10 cellular contexts compared by ENCODE assay signal in the genomic region with DNA sequence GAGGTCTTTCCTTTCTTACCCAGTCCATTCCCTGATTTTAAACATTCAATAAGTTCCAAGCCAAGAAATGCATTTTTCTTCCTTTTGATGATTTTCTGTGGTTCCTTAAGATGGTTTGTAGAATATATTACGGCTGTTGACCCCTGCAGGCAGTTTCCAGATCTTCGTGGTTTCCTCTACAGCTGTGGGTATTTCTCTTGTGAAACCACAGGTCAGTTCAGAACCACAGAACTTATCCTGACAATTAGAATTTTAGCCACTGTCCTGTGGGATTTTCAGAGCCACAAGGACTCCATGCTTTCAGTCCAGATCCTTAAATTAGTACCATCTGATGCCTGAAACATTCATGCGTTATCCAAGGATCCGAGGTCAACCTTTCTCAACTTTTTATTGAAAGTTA. TPM values are rescaled to one million over a fixed set of nuclear protein-coding genes. Genes with fewer than 3 reads are reported as not detected.
DNase-seq lines count a peak whose midpoint lies in the region; ATAC-seq, FAIRE-seq and TF ChIP-seq lines count a peak whose summit lies in the region.
"Had no signal": no experiment of that assay in that cellular context is flagged by ENCODE, and none has a peak within 500 bp of the region (broad histone marks: within the 10 kb centered on the region; RNA-seq: fewer than 3 reads in every experiment).

No MANE protein-coding gene starts in this region.

- POLR2A ChIA-PET in GM10248 (lab: Yijun Ruan, JAX), result no interaction called here
- POLR2A ChIA-PET in activated CD4-positive, alpha-beta T cell treated with anti-CD3 and anti-CD28 coated beads for 36 hours (lab: Charles Lee), result interaction anchor here (0.7 kb wide), 1 partner anchor 12 kb away, joined by 4 read pairs; no protein-coding TSS in a partner anchor

- in situ Hi-C loops in SK-MEL-5 (cut with HindIII; ENCODE audit: low pct_unique_long_range_greater_than_20kb, low sequenced_read_pairs), result no loop called here

- intact Hi-C loops in activated CD4-positive, alpha-beta T cell treated with anti-CD3 and anti-CD28 coated beads for 36 hours (cut with DNase I, micrococcal nuclease), result loop anchor here (1.0 to 10.0 kb wide), 8 partner anchors 64 to 714 kb away; no protein-coding TSS in a partner anchor

- no peak for ATAC-seq in HG02610 (IDR thresholded peaks at IDR 0.05; ENCODE audit: unreplicated experiment)
- ATAC-seq in HG03520 (IDR thresholded peaks at IDR 0.05; ENCODE audit: unreplicated experiment), result no peak
- no peak for ATAC-seq in activated CD4-positive, alpha-beta T cell treated with anti-CD3 and anti-CD28 coated beads for 36 hours

- no peaks in the 10 kb centered on the region for H3K36me3 Mint-ChIP-seq in activated CD4-positive, alpha-beta T cell treated with anti-CD3 and anti-CD28 coated beads for 36 hours (ENCODE audit: low read depth)
- H3K36me3 Mint-ChIP-seq: WTC11 had no signal

- peak; percentile 40 for DNase-seq in AG09309 (ENCODE audit: low read depth)
- DNase-seq in GM19239 (ENCODE audit: insufficient read length, low spot score), result no peak
- DNase-seq in SK-MEL-5 (ENCODE audit: low read depth, low spot score), result peak; percentile 26
- peak; percentile 50 for DNase-seq in foreskin melanocyte
- DNase-seq in GM10248 (ENCODE audit: extremely low spot score), result no peak
- DNase-seq in activated CD4-positive, alpha-beta T cell treated with anti-CD3 and anti-CD28 coated beads for 36 hours, result no peak

- no peak overlapping the region for H3K27ac Mint-ChIP-seq in activated CD4-positive, alpha-beta T cell treated with anti-CD3 and anti-CD28 coated beads for 36 hours
- H3K27ac Mint-ChIP-seq: WTC11 had no signal

- FAIRE-seq in GM19239 (lab: Jason Lieb, UNC), result peak; percentile 65

- no peaks in the 10 kb centered on the region for H3K9me3 Mint-ChIP-seq in activated CD4-positive, alpha-beta T cell treated with anti-CD3 and anti-CD28 coated beads for 36 hours (ENCODE audit: low read depth)
- H3K9me3 Mint-ChIP-seq: WTC11 had no signal

- peaks cover 18% of the 10 kb centered on the region for H3K27me3 Mint-ChIP-seq in activated CD4-positive, alpha-beta T cell treated with anti-CD3 and anti-CD28 coated beads for 36 hours

- no peak overlapping the region for H3K4me3 Mint-ChIP-seq in activated CD4-positive, alpha-beta T cell treated with anti-CD3 and anti-CD28 coated beads for 36 hours
- H3K4me3 Mint-ChIP-seq: WTC11 had no signal

- no peaks in the 10 kb centered on the region for H3K4me1 Mint-ChIP-seq in activated CD4-positive, alpha-beta T cell treated with anti-CD3 and anti-CD28 coated beads for 36 hours

- CTCF ChIA-PET in GM10248 (lab: Yijun Ruan, JAX), result interaction anchor here (0.9 to 4.7 kb wide), 33 partner anchors 7 to 834 kb away, joined by 3 to 49 read pairs (median 4); no protein-coding TSS in a partner anchor
- CTCF ChIA-PET in activated CD4-positive, alpha-beta T cell treated with anti-CD3 and anti-CD28 coated beads for 36 hours (lab: Charles Lee), result interaction anchor here (0.6 to 3.2 kb wide), 40 partner anchors 8 to 694 kb away, joined by 3 to 27 read pairs (median 4); a partner anchor contains a TSS

- no peak overlapping the region for H3K4me3 ChIP-seq in AG09309 (ENCODE audit: control insufficient read depth, low read depth, low read length)
- H3K4me3 ChIP-seq: breast epithelium had no signal

- no peak for TF ChIP-seq CTCF in AG09309 (IDR thresholded peaks at IDR 0.05; ENCODE audit: control insufficient read depth, insufficient read depth, low read depth, low read length, missing control alignments)
- no peak for TF ChIP-seq CTCF in GM10248 (IDR thresholded peaks at IDR 0.05; ENCODE audit: control extremely low read depth, extremely low read depth, low read depth, missing control alignments)

RNA-seq across cellular contexts. Expression of a gene that starts 29.7 kb away (rescaled TPM):
- total RNA-seq in SK-MEL-5 (2014; rRNA removed; shearing (Covaris generic)), result 67.3 and 69.1 TPM in 2 replicates
- polyA plus RNA-seq in SK-MEL-5 (2015; cell fraction: cytosol; rRNA removed), result 27.9 and 47.1 TPM in 2 replicates
- 24.1 and 37.4 TPM in 2 replicates for polyA plus RNA-seq in SK-MEL-5 (2015; cell fraction: nucleus; rRNA removed)
- total RNA-seq in activated CD4-positive, alpha-beta T cell treated with anti-CD3 and anti-CD28 coated beads for 36 hours, result 10 to 100 TPM; 31.9 to 38.9 TPM

Comparison
In these comparisons a context has a peak if more than half of its experiments do, and no peak if none do; other contexts are left out.
1. DNase-seq: peak in AG09309 (single experiment), SK-MEL-5 (single experiment) and foreskin melanocyte (single experiment); none in GM19239 (single experiment), GM10248 (single experiment) and activated CD4-positive, alpha-beta T cell treated with anti-CD3 and anti-CD28 coated beads for 36 hours (single experiment).